8 cellular contexts compared by ENCODE assay signal in genomic region chr14:35332517-35333346, GRCh38. TPM values are rescaled to one million over a fixed set of nuclear protein-coding genes. Genes with fewer than 3 reads are reported as not detected.
DNase-seq lines count a peak whose midpoint lies in the region; ATAC-seq, FAIRE-seq and TF ChIP-seq lines count a peak whose summit lies in the region.

No MANE protein-coding gene starts in this region.

- H3K27ac ChIP-seq in Panc1 (ENCODE audit: low read length) = peak overlapping the region; percentile 75
- no peak overlapping the region for H3K27ac ChIP-seq in astrocyte (ENCODE audit: low read depth, low read length)
- H3K27ac ChIP-seq in muscle layer of duodenum (ENCODE audit: low read length) = peak overlapping the region; percentile 26

- peak overlapping the region; percentile 84 for H3K27ac Mint-ChIP-seq in astrocyte (ENCODE audit: unreplicated experiment)

- no peaks in the 10 kb centered on the region for H3K27me3 Mint-ChIP-seq in astrocyte (ENCODE audit: low read depth, unreplicated experiment)

- TF ChIP-seq CTCF in Panc1 (IDR thresholded peaks at IDR 0.05) (no peak), astrocyte (IDR thresholded peaks at IDR 0.05; ENCODE audit: insufficient read depth, low read depth, low read length) (no peak)

- H3K9me3 ChIP-seq in Panc1 (ENCODE audit: control insufficient read depth, insufficient read depth, low read depth, low read length) (no peaks in the 10 kb centered on the region), astrocyte (ENCODE audit: insufficient read depth, low read depth, low read length) (no peaks in the 10 kb centered on the region), muscle layer of duodenum (ENCODE audit: control insufficient read depth in 1 of 2, low read length in 2 of 2) (no peaks in the 10 kb centered on the region)

- H3K4me3 ChIP-seq in Panc1 (ENCODE audit: low read depth in 2 of 2, low read length in 2 of 2) (no peak overlapping the region), astrocyte (ENCODE audit: insufficient read depth, low read depth, low read length) (no peak overlapping the region), muscle layer of duodenum (ENCODE audit: low read depth in 1 of 2, low read length in 2 of 2) (no peak overlapping the region)

- H3K79me2 ChIP-seq in astrocyte (ENCODE audit: insufficient read depth, low read length) = no peaks in the 10 kb centered on the region

- POLR2A ChIA-PET in Panc1 (lab: Charles Lee) = interaction anchor here (0.7 kb wide), 1 partner anchor 66 kb away, joined by 3 read pairs; no protein-coding TSS in a partner anchor

- BruUV-seq in Panc1 (replicated peaks; lab: Mats Ljungman, UMichigan) = no TSS peak

- no peak for FAIRE-seq in astrocyte (lab: Jason Lieb, UNC)

- peak; percentile 12 for DNase-seq in NCI-H2171 treated with DMSO at 0.1 percent for 48 hours (lab: John Stamatoyannopoulos, UW)
- DNase-seq in NCI-H2171 (lab: John Stamatoyannopoulos, UW) = no peak
- no peak for DNase-seq in Panc1 (ENCODE audit: low read depth, low spot score)
- DNase-seq in astrocyte (ENCODE audit: low read depth) = no peak
- DNase-seq in NK-92 (lab: John Stamatoyannopoulos, UW; ENCODE audit: unreplicated experiment) = no peak
- no peak for DNase-seq in NCI-H446 treated with DMSO at 0.1 percent for 48 hours (lab: John Stamatoyannopoulos, UW)
- DNase-seq in hepatic stellate cell (ENCODE audit: low spot score) = no peak

- CTCF ChIA-PET in Panc1 (lab: Charles Lee) = interaction anchor here (0.5 kb wide), 1 partner anchor 85 kb away, joined by 5 read pairs; no protein-coding TSS in a partner anchor

- intact Hi-C loops in Panc1 (cut with micrococcal nuclease; ENCODE audit: unreplicated experiment) = no loop called here

- H3K27me3 ChIP-seq in Panc1 (ENCODE audit: control insufficient read depth, insufficient read depth, low read length) (no peaks in the 10 kb centered on the region), astrocyte (ENCODE audit: insufficient read depth, low read length) (no peaks in the 10 kb centered on the region), muscle layer of duodenum (ENCODE audit: low read depth, low read length) (no peaks in the 10 kb centered on the region)

- H4K20me1 ChIP-seq in astrocyte (ENCODE audit: insufficient read depth, low read length) = no peaks in the 10 kb centered on the region

- peaks cover 30% of the 10 kb centered on the region for H3K4me1 Mint-ChIP-seq in astrocyte (ENCODE audit: low read depth, unreplicated experiment)

- no peak overlapping the region for H3K9ac ChIP-seq in astrocyte (ENCODE audit: low read length)

- H3K36me3 ChIP-seq in Panc1 (ENCODE audit: control insufficient read depth, insufficient read depth, low read length) = no peaks in the 10 kb centered on the region
- no peaks in the 10 kb centered on the region for H3K36me3 ChIP-seq in astrocyte (ENCODE audit: insufficient read depth, low read length)
- H3K36me3 ChIP-seq in muscle layer of duodenum (ENCODE audit: control insufficient read depth in 1 of 2, insufficient read depth in 2 of 2, low read length in 2 of 2) = no peaks in the 10 kb centered on the region

- H3K4me3 Mint-ChIP-seq in astrocyte (ENCODE audit: unreplicated experiment) = no peak overlapping the region

- in situ Hi-C loops in Panc1 (cut with HindIII; ENCODE audit: low pct_unique_long_range_greater_than_20kb, low sequenced_read_pairs) = no loop called here

- no peak overlapping the region for H2AFZ ChIP-seq in astrocyte (ENCODE audit: low read depth, low read length)

- H3K4me1 ChIP-seq in Panc1 (ENCODE audit: control insufficient read depth, insufficient read depth, low read length) (peaks cover 52% of the 10 kb centered on the region), astrocyte (ENCODE audit: insufficient read depth, low read length) (peaks cover 8% of the 10 kb centered on the region), muscle layer of duodenum (ENCODE audit: control insufficient read depth in 1 of 2, insufficient read depth in 2 of 2, low read length in 2 of 2) (peaks cover 23% of the 10 kb centered on the region in 2 donors)

- no peaks in the 10 kb centered on the region for H3K36me3 Mint-ChIP-seq in astrocyte (ENCODE audit: low read depth, unreplicated experiment)

- no peak for ATAC-seq in Panc1

- H3K4me2 ChIP-seq in astrocyte (ENCODE audit: low read length) = no peak overlapping the region

- H3K9me3 Mint-ChIP-seq in astrocyte (ENCODE audit: unreplicated experiment) = no peaks in the 10 kb centered on the region

RNA-seq across cellular contexts. Expression of gene PSMA6, which starts 40.5 kb away (rescaled TPM):
- total RNA-seq in Panc1 (2021; ENCODE audit: unreplicated experiment) = 197 TPM
- 107 TPM for polyA plus RNA-seq in Panc1 (2012; ENCODE audit: insufficient read length)
- total RNA-seq in astrocyte = 210 and 225 TPM in 2 replicates
